1 cellular context compared by ENCODE assay signal in genomic region chr21:29271927-29272333, GRCh38.
A peak's percentile ranks its signal among the peaks of the same experiment; 100 is the strongest.
TF ChIP-seq lines count a peak whose summit lies in the region.

No MANE protein-coding gene starts in this region.

TF ChIP-seq in HepG2, 621 proteins besides CTCF, POLR2A, EP300 and RAD21 (continued from another document):
- TF ChIP-seq, protein P1, sequence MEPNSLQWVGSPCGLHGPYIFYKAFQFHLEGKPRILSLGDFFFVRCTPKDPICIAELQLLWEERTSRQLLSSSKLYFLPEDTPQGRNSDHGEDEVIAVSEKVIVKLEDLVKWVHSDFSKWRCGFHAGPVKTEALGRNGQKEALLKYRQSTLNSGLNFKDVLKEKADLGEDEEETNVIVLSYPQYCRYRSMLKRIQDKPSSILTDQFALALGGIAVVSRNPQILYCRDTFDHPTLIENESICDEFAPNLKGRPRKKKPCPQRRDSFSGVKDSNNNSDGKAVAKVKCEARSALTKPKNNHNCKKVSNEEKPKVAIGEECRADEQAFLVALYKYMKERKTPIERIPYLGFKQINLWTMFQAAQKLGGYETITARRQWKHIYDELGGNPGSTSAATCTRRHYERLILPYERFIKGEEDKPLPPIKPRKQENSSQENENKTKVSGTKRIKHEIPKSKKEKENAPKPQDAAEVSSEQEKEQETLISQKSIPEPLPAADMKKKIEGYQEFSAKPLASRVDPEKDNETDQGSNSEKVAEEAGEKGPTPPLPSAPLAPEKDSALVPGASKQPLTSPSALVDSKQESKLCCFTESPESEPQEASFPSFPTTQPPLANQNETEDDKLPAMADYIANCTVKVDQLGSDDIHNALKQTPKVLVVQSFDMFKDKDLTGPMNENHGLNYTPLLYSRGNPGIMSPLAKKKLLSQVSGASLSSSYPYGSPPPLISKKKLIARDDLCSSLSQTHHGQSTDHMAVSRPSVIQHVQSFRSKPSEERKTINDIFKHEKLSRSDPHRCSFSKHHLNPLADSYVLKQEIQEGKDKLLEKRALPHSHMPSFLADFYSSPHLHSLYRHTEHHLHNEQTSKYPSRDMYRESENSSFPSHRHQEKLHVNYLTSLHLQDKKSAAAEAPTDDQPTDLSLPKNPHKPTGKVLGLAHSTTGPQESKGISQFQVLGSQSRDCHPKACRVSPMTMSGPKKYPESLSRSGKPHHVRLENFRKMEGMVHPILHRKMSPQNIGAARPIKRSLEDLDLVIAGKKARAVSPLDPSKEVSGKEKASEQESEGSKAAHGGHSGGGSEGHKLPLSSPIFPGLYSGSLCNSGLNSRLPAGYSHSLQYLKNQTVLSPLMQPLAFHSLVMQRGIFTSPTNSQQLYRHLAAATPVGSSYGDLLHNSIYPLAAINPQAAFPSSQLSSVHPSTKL (CRISPR knock-in tag; IDR thresholded peaks at IDR 0.05) = 0 out of 2 replicates have a peak, but pooled peaks have one; percentile 30
- no peak for TF ChIP-seq GTF3A (CRISPR knock-in tag; conservative IDR thresholded peaks at IDR 0.05)
- TF ChIP-seq NFAT5 (CRISPR knock-in tag; IDR thresholded peaks at IDR 0.05) = no peak
- peak; percentile 92 for TF ChIP-seq HOMEZ (CRISPR knock-in tag; IDR thresholded peaks at IDR 0.05; ENCODE audit: low read depth)
- TF ChIP-seq GATAD2A (CRISPR knock-in tag; IDR thresholded peaks at IDR 0.05) = peak; percentile 31; the same call in 1 of the 2 replicates
- no peak for TF ChIP-seq FOXA1 (IDR thresholded peaks at IDR 0.05)
- TF ChIP-seq FOXA1 (CRISPR knock-in tag; IDR thresholded peaks at IDR 0.05) = peak; percentile 43; the same call in 1 of the 2 replicates
- TF ChIP-seq CREM (IDR thresholded peaks at IDR 0.05) = peak; percentile 11; the same call in 1 of the 2 replicates
- TF ChIP-seq CREM (CRISPR knock-in tag; IDR thresholded peaks at IDR 0.05) = no peak
- TF ChIP-seq ZNF570 (CRISPR knock-in tag; IDR thresholded peaks at IDR 0.05; ENCODE audit: borderline replicate concordance) = no peak
- TF ChIP-seq DDIT3 (CRISPR knock-in tag; IDR thresholded peaks at IDR 0.05) = no peak
- TF ChIP-seq MXI1 (IDR thresholded peaks at IDR 0.05; ENCODE audit: borderline replicate concordance, low read depth, low read length) = no peak
- TF ChIP-seq, protein P2, sequence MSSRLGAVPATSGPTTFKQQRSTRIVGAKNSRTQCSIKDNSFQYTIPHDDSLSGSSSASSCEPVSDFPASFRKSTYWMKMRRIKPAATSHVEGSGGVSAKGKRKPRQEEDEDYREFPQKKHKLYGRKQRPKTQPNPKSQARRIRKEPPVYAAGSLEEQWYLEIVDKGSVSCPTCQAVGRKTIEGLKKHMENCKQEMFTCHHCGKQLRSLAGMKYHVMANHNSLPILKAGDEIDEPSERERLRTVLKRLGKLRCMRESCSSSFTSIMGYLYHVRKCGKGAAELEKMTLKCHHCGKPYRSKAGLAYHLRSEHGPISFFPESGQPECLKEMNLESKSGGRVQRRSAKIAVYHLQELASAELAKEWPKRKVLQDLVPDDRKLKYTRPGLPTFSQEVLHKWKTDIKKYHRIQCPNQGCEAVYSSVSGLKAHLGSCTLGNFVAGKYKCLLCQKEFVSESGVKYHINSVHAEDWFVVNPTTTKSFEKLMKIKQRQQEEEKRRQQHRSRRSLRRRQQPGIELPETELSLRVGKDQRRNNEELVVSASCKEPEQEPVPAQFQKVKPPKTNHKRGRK (CRISPR knock-in tag; IDR thresholded peaks at IDR 0.05) = no peak
- TF ChIP-seq ZNF30 (CRISPR knock-in tag; IDR thresholded peaks at IDR 0.05) = no peak
- TF ChIP-seq FOSL2 (CRISPR knock-in tag; IDR thresholded peaks at IDR 0.05) = 0 out of 2 replicates have a peak, but pooled peaks have one; percentile 8
- peak; percentile 45; the same call in 1 of the 2 replicates for TF ChIP-seq TBX2 (CRISPR knock-in tag; IDR thresholded peaks at IDR 0.05; ENCODE audit: borderline replicate concordance)
- no peak for TF ChIP-seq MYPOP (CRISPR knock-in tag; IDR thresholded peaks at IDR 0.05)
- TF ChIP-seq THAP9 (CRISPR knock-in tag; IDR thresholded peaks at IDR 0.05; ENCODE audit: borderline replicate concordance) = no peak
- no peak for TF ChIP-seq ZBTB4 (CRISPR knock-in tag; IDR thresholded peaks at IDR 0.05; ENCODE audit: borderline replicate concordance)
- TF ChIP-seq, protein P3, sequence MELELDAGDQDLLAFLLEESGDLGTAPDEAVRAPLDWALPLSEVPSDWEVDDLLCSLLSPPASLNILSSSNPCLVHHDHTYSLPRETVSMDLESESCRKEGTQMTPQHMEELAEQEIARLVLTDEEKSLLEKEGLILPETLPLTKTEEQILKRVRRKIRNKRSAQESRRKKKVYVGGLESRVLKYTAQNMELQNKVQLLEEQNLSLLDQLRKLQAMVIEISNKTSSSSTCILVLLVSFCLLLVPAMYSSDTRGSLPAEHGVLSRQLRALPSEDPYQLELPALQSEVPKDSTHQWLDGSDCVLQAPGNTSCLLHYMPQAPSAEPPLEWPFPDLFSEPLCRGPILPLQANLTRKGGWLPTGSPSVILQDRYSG (CRISPR knock-in tag; IDR thresholded peaks at IDR 0.05) = no peak
- TF ChIP-seq SRSF4 (IDR thresholded peaks at IDR 0.05; ENCODE audit: low read depth, low read length, poor library complexity, severe bottlenecking) = no peak
- TF ChIP-seq ZNF460 (CRISPR knock-in tag; IDR thresholded peaks at IDR 0.05; ENCODE audit: borderline replicate concordance) = peak; percentile 28; the same call in 1 of the 2 replicates
- no peak for TF ChIP-seq ATF2 (CRISPR knock-in tag; IDR thresholded peaks at IDR 0.05)
- no peak for TF ChIP-seq ZFP41 (CRISPR knock-in tag; IDR thresholded peaks at IDR 0.05; ENCODE audit: borderline replicate concordance)
- peak; percentile 66; the same call in 1 of the 2 replicates for TF ChIP-seq SP5 (CRISPR knock-in tag; IDR thresholded peaks at IDR 0.05; ENCODE audit: borderline replicate concordance, low read depth)
- TF ChIP-seq ZFP37 (CRISPR knock-in tag; IDR thresholded peaks at IDR 0.05; ENCODE audit: borderline replicate concordance) = no peak
